ENCODE assay signal across 8 cellular contexts in genomic region chr10:22615819-22616499, GRCh38.
DNase-seq lines count a peak whose midpoint lies in the region; ATAC-seq and TF ChIP-seq lines count a peak whose summit lies in the region.

No MANE protein-coding gene starts in this region.

- H3K27me3 Mint-ChIP-seq in stimulated activated naive B cell treated with anti-CD40 and anti-IgM and Interleukin-4, amounts not matched to agents 10 μg/mL and 1 μg/mL and 100 μg/mL, for 72 hours = no peaks in the 10 kb centered on the region

- peaks cover 22 to 25% of the 10 kb centered on the region in 2 donors for H3K36me3 Mint-ChIP-seq in stimulated activated naive B cell treated with anti-CD40 and anti-IgM and Interleukin-4, amounts not matched to agents 10 μg/mL and 1 μg/mL and 100 μg/mL, for 72 hours

- POLR2A ChIA-PET in HEK293T (lab: Yijun Ruan, JAX) = interaction anchor here (0.6 to 1.3 kb wide), 2 partner anchors 33 to 61 kb away, joined by 3 read pairs; no protein-coding TSS in a partner anchor

- no peak for TF ChIP-seq CTCF in left ventricle myocardium inferior (IDR thresholded peaks at IDR 0.05; ENCODE audit: borderline replicate concordance)

- peak overlapping the region; percentile 86 for H3K27ac Mint-ChIP-seq in stimulated activated naive B cell treated with anti-CD40 and anti-IgM and Interleukin-4, amounts not matched to agents 10 μg/mL and 1 μg/mL and 100 μg/mL, for 72 hours

- H3K27ac ChIP-seq in left ventricle myocardium inferior (replicated peaks) = peak overlapping the region; percentile 54

- CTCF ChIA-PET in HEK293T (lab: Yijun Ruan, JAX) = interaction anchor here (1.2 kb wide), 2 partner anchors 11 to 16 kb away, joined by 3 to 7 read pairs; no protein-coding TSS in a partner anchor

- ATAC-seq in activated CD4-positive, CD25-positive, alpha-beta regulatory T cell treated with anti-CD3 and anti-CD28 coated beads, Interleukin-2, amount 50 U/mL, for 24 hours = peak; percentile 23 to 50
- ATAC-seq in stimulated activated naive B cell treated with anti-CD40 and anti-IgM and Interleukin-4, amounts not matched to agents 10 μg/mL and 1 μg/mL and 100 μg/mL, for 72 hours (replicated peaks) = peak; percentile 63 to 67

- H3K4me3 ChIP-seq in left ventricle myocardium inferior = no peak overlapping the region

- no peaks in the 10 kb centered on the region for H3K36me3 ChIP-seq in left ventricle myocardium inferior

- no peaks in the 10 kb centered on the region for H3K9me3 ChIP-seq in left ventricle myocardium inferior (replicated peaks)

- H3K4me1 ChIP-seq in left ventricle myocardium inferior = peaks cover 63% of the 10 kb centered on the region

- peaks cover 2 to 3% of the 10 kb centered on the region in 2 donors for H3K9me3 Mint-ChIP-seq in stimulated activated naive B cell treated with anti-CD40 and anti-IgM and Interleukin-4, amounts not matched to agents 10 μg/mL and 1 μg/mL and 100 μg/mL, for 72 hours

- no peaks in the 10 kb centered on the region for H3K27me3 ChIP-seq in left ventricle myocardium inferior (ENCODE audit: low read depth)

- peak overlapping the region; percentile 69 to 78 for H3K4me3 Mint-ChIP-seq in stimulated activated naive B cell treated with anti-CD40 and anti-IgM and Interleukin-4, amounts not matched to agents 10 μg/mL and 1 μg/mL and 100 μg/mL, for 72 hours

- peaks cover 63 to 78% of the 10 kb centered on the region in 2 donors for H3K4me1 Mint-ChIP-seq in stimulated activated naive B cell treated with anti-CD40 and anti-IgM and Interleukin-4, amounts not matched to agents 10 μg/mL and 1 μg/mL and 100 μg/mL, for 72 hours

- DNase-seq in activated CD4-positive, CD25-positive, alpha-beta regulatory T cell treated with anti-CD3 and anti-CD28 coated beads, Interleukin-2, amount 50 U/mL, for 72 hours = no peak
- peak; percentile 56 for DNase-seq in HEK293T (ENCODE audit: extremely low spot score)
- peak; percentile 77 for DNase-seq in NAMALWA (ENCODE audit: low spot score)
- peak; percentile 30 for DNase-seq in activated CD8-positive, alpha-beta memory T cell treated with anti-CD3 and anti-CD28 coated beads, Interleukin-2, amount 50 U/mL, for 4 hours
- DNase-seq in left ventricle myocardium inferior = peak; percentile 38
- no peak for DNase-seq in stimulated activated naive B cell treated with anti-CD40 and anti-IgM and Interleukin-4, amounts not matched to agents 10 μg/mL and 1 μg/mL and 100 μg/mL, for 72 hours
- DNase-seq in stimulated activated CD4-positive, alpha-beta T cell treated with anti-CD3 and anti-CD28 coated beads, Interleukin-12 subunit alpha, Interleukin-12 subunit beta, amount 100 ng/mL, for 4 hours = no peak

- intact Hi-C loops in left ventricle myocardium inferior (cut with micrococcal nuclease) = no loop called here

TF ChIP-seq in HEK293T, 16 proteins besides CTCF, POLR2A, EP300 and RAD21:
- TF ChIP-seq L3MBTL2 (conservative IDR thresholded peaks at IDR 0.05) (peak; percentile 48), FOXK2 (IDR thresholded peaks at IDR 0.05) (no peak), PKNOX1 (IDR thresholded peaks at IDR 0.05) (no peak)
TF ChIP-seq in HEK293T: peak in this region for 1.

Comparison
In these comparisons a context has a peak if more than half of its experiments do, and no peak if none do; other contexts are left out.
1. DNase-seq: peak in HEK293T (single experiment), NAMALWA (single experiment), activated CD8-positive, alpha-beta memory T cell treated with anti-CD3 and anti-CD28 coated beads, Interleukin-2, amount 50 U/mL, for 4 hours (single experiment) and left ventricle myocardium inferior (single experiment); none in activated CD4-positive, CD25-positive, alpha-beta regulatory T cell treated with anti-CD3 and anti-CD28 coated beads, Interleukin-2, amount 50 U/mL, for 72 hours (single experiment), stimulated activated naive B cell treated with anti-CD40 and anti-IgM and Interleukin-4, amounts not matched to agents 10 μg/mL and 1 μg/mL and 100 μg/mL, for 72 hours (single experiment) and stimulated activated CD4-positive, alpha-beta T cell treated with anti-CD3 and anti-CD28 coated beads, Interleukin-12 subunit alpha, Interleukin-12 subunit beta, amount 100 ng/mL, for 4 hours (single experiment).